8 cellular contexts compared by ENCODE assay signal in genomic region chr4:177791188-177791587, GRCh38.
"Had no signal": no experiment of that assay in that cellular context is flagged by ENCODE, and none has a peak within 500 bp of the region (broad histone marks: within the 10 kb centered on the region; RNA-seq: fewer than 3 reads in every experiment).

No MANE protein-coding gene starts in this region.

- ATAC-seq: GM12878 had no signal

- FAIRE-seq: G401.6, GM12878, GM12891, GM12892, GM18507, GM19239 had no signal

- H3K4me3 ChIP-seq: GM12878 had no signal

- DNase-seq: GDM1, GF-D8 had no signal
